ENCODE assay signal across 17 cellular contexts in genomic region chr20:33788351-33789049, GRCh38. TPM values are rescaled to one million over a fixed set of nuclear protein-coding genes. Genes with fewer than 3 reads are reported as not detected.
DNase-seq lines count a peak whose midpoint lies in the region; ATAC-seq and TF ChIP-seq lines count a peak whose summit lies in the region.
"Had no signal": no experiment of that assay in that cellular context is flagged by ENCODE, and none has a peak within 500 bp of the region (broad histone marks: within the 10 kb centered on the region; RNA-seq: fewer than 3 reads in every experiment).

No MANE protein-coding gene starts in this region.

- H3K9me3 Mint-ChIP-seq in chondrocyte (ENCODE audit: low read depth) (no peaks in the 10 kb centered on the region), endodermal cell (no peaks in the 10 kb centered on the region)
- H3K9me3 Mint-ChIP-seq: T-helper 1 cell treated with Interleukin-12 subunit alpha and Interleukin-12 subunit beta and Interleukin-4 antibody, amounts not matched to agents 30 μg/mL and 1 μg/mL, for 36 hours had no signal

- H3K4me2 ChIP-seq in osteoblast (ENCODE audit: insufficient read depth, low read length), result no peak overlapping the region

- H3K79me2 ChIP-seq in osteoblast (ENCODE audit: insufficient read depth, low read length), result no peaks in the 10 kb centered on the region

- intact Hi-C loops in left ventricle myocardium inferior (cut with micrococcal nuclease) (no loop called here), right cardiac atrium (cut with DNase I) (no loop called here)

- no peak overlapping the region for H3K4me3 Mint-ChIP-seq in chondrocyte (ENCODE audit: unreplicated experiment)
- no peak overlapping the region for H3K4me3 Mint-ChIP-seq in endodermal cell
- H3K4me3 Mint-ChIP-seq: T-helper 1 cell treated with Interleukin-12 subunit alpha and Interleukin-12 subunit beta and Interleukin-4 antibody, amounts not matched to agents 30 μg/mL and 1 μg/mL, for 36 hours had no signal

- no peak overlapping the region for H3K9ac ChIP-seq in endodermal cell (ENCODE audit: extremely low read depth, low read length, poor library complexity, severe bottlenecking)

- H4K20me1 ChIP-seq in osteoblast (ENCODE audit: insufficient read depth, low read length), result peaks cover 2% of the 10 kb centered on the region

- no peak overlapping the region for H2AFZ ChIP-seq in osteoblast (ENCODE audit: low read length)

- peaks cover 51% of the 10 kb centered on the region for H3K4me1 ChIP-seq in left ventricle myocardium inferior
- peaks cover 9% of the 10 kb centered on the region for H3K4me1 ChIP-seq in right cardiac atrium (ENCODE audit: control insufficient read depth, insufficient read depth, low read length)
- H3K4me1 ChIP-seq in osteoblast (ENCODE audit: insufficient read depth, low read length), result peaks cover 8% of the 10 kb centered on the region
- H3K4me1 ChIP-seq in endodermal cell (ENCODE audit: control insufficient read depth, insufficient read depth, low read length), result no peaks in the 10 kb centered on the region
- H3K4me1 ChIP-seq: ascending aorta, testis had no signal

- H3K4me3 ChIP-seq in left ventricle myocardium inferior (no peak overlapping the region), right cardiac atrium (ENCODE audit: low read length) (no peak overlapping the region), osteoblast (ENCODE audit: insufficient read depth, low read length) (no peak overlapping the region), endodermal cell (ENCODE audit: low read length) (no peak overlapping the region)
- H3K4me3 ChIP-seq: ascending aorta, coronary artery, testis had no signal

- peaks cover 29% of the 10 kb centered on the region for H3K4me1 Mint-ChIP-seq in chondrocyte (ENCODE audit: low read depth)
- peaks cover 7% of the 10 kb centered on the region for H3K4me1 Mint-ChIP-seq in endodermal cell

- H3K27ac ChIP-seq in left ventricle myocardium inferior (replicated peaks), result peak overlapping the region; percentile 65
- no peak overlapping the region for H3K27ac ChIP-seq in right cardiac atrium (ENCODE audit: low read length)
- no peak overlapping the region for H3K27ac ChIP-seq in osteoblast (ENCODE audit: low read depth, low read length)
- no peak overlapping the region for H3K27ac ChIP-seq in endodermal cell (ENCODE audit: low read depth, low read length)
- H3K27ac ChIP-seq: testis had no signal

- H3K9me3 ChIP-seq in left ventricle myocardium inferior (replicated peaks) (no peaks in the 10 kb centered on the region), right cardiac atrium (ENCODE audit: control insufficient read depth, low read length) (no peaks in the 10 kb centered on the region), osteoblast (ENCODE audit: low read depth, low read length) (no peaks in the 10 kb centered on the region), endodermal cell (ENCODE audit: control insufficient read depth, low read length) (no peaks in the 10 kb centered on the region)
- H3K9me3 ChIP-seq: ascending aorta, testis had no signal

- H3K36me3 ChIP-seq in left ventricle myocardium inferior (no peaks in the 10 kb centered on the region), osteoblast (ENCODE audit: insufficient read depth, low read length) (no peaks in the 10 kb centered on the region), endodermal cell (ENCODE audit: control insufficient read depth, insufficient read depth, low read length) (no peaks in the 10 kb centered on the region)

- H3K27me3 Mint-ChIP-seq in chondrocyte (ENCODE audit: low read depth) (no peaks in the 10 kb centered on the region), endodermal cell (ENCODE audit: insufficient read depth) (no peaks in the 10 kb centered on the region)

- DNase-seq in left ventricle myocardium inferior, result no peak
- DNase-seq in right cardiac atrium, result no peak
- no peak for DNase-seq in chondrocyte (ENCODE audit: low spot score)
- DNase-seq in osteoblast (ENCODE audit: insufficient read length, low spot score, missing footprints), result peak; percentile 47
- no peak for DNase-seq in endodermal cell
- DNase-seq in activated CD4-positive, CD25-positive, alpha-beta regulatory T cell treated with anti-CD3 and anti-CD28 coated beads, Interleukin-2, amount 50 U/mL, for 72 hours, result no peak
- no peak for DNase-seq in iPS-NIHi7 (ENCODE audit: extremely low spot score)
- DNase-seq: activated CD4-positive, alpha-beta T cell treated with anti-CD3 and anti-CD28 coated beads for 48 hours; erythroblast; glutamatergic neuron; NCI-H187; NCI-H446 treated with DMSO at 0.1 percent for 48 hours; testis had no signal

- H3K27me3 ChIP-seq in left ventricle myocardium inferior (ENCODE audit: low read depth), result no peaks in the 10 kb centered on the region
- H3K27me3 ChIP-seq in right cardiac atrium (ENCODE audit: control insufficient read depth, insufficient read depth), result no peaks in the 10 kb centered on the region
- H3K27me3 ChIP-seq in osteoblast (ENCODE audit: insufficient read depth, low read length), result no peaks in the 10 kb centered on the region
- no peaks in the 10 kb centered on the region for H3K27me3 ChIP-seq in endodermal cell (ENCODE audit: control insufficient read depth, insufficient read depth, low read length, poor library complexity, severe bottlenecking)
- H3K27me3 ChIP-seq: ascending aorta, testis had no signal

- ATAC-seq in right cardiac atrium (no peak), HG03565 (IDR thresholded peaks at IDR 0.05; ENCODE audit: unreplicated experiment) (no peak)

- WGBS in right cardiac atrium, result 92% methylated on average over 12 of the region's 12 CpGs
- WGBS in endodermal cell (ENCODE audit: insufficient coverage in 1 of 2, insufficient read length in 1 of 2), 2 experiments, result 91% methylated on average over 4 to 12 of the region's 12 CpGs

- TF ChIP-seq CTCF in left ventricle myocardium inferior (IDR thresholded peaks at IDR 0.05; ENCODE audit: borderline replicate concordance) (no peak), chondrocyte (IDR thresholded peaks at IDR 0.05) (no peak), osteoblast (IDR thresholded peaks at IDR 0.05; ENCODE audit: extremely low read depth, low read depth, low read length) (no peak), endodermal cell (conservative IDR thresholded peaks at IDR 0.05) (no peak)

- H3K36me3 Mint-ChIP-seq in chondrocyte (ENCODE audit: low read depth) (peaks cover 3% of the 10 kb centered on the region), endodermal cell (ENCODE audit: low read depth) (peaks cover 6% of the 10 kb centered on the region)

- H3K27ac Mint-ChIP-seq in chondrocyte (ENCODE audit: unreplicated experiment), result peak overlapping the region; percentile 98
- no peak overlapping the region for H3K27ac Mint-ChIP-seq in endodermal cell
- H3K27ac Mint-ChIP-seq: T-helper 1 cell treated with Interleukin-12 subunit alpha and Interleukin-12 subunit beta and Interleukin-4 antibody, amounts not matched to agents 30 μg/mL and 1 μg/mL, for 36 hours had no signal

RNA-seq across cellular contexts. Expression of gene CHMP4B, which starts 22.6 kb away (rescaled TPM):
- total RNA-seq in left ventricle myocardium inferior, result 104 TPM
- 100 to 1,000 TPM in 1 of 4 donors, 10 to 100 TPM in 3; 88.3 to 117 (median 90.2) TPM for total RNA-seq in right cardiac atrium
- polyA plus RNA-seq in right cardiac atrium, result 126 TPM
- 78.8 to 124 TPM (median 122 TPM) in 3 replicates for total RNA-seq in chondrocyte
- 40.1 and 40.9 TPM in 2 replicates for total RNA-seq in osteoblast
- 100 to 1,000 TPM in 1 of 2 donors, 10 to 100 TPM in 1; 81.5 to 116 TPM for total RNA-seq in endodermal cell
- polyA plus RNA-seq in endodermal cell (2013, experiment 1 of 2), result 74.7 TPM
- 71.3 TPM for polyA plus RNA-seq in endodermal cell (2013, experiment 2 of 2)

RNA-seq across cellular contexts. Expression of gene ZNF341, which starts 56.7 kb away (rescaled TPM):
- total RNA-seq in left ventricle myocardium inferior (1.8 TPM), right cardiac atrium (1 to 10 TPM; 1.5 to 2.2 (median 1.8) TPM), chondrocyte (2.7 to 3.1 TPM (median 2.8 TPM) in 3 replicates), osteoblast (1.1 and 1.2 TPM in 2 replicates), endodermal cell (1 to 10 TPM; 5.4 to 6.5 TPM)
- polyA plus RNA-seq in right cardiac atrium, result 2.0 TPM
- 4.3 TPM for polyA plus RNA-seq in endodermal cell (2013, experiment 1 of 2)
- polyA plus RNA-seq in endodermal cell (2013, experiment 2 of 2), result 3.7 TPM
